Comparison of ENCODE assay signal across 13 cellular contexts in genomic region chr1:52751589-52752306, GRCh38. TPM values are rescaled to one million over a fixed set of nuclear protein-coding genes. Genes with fewer than 3 reads are reported as not detected.
DNase-seq lines count a peak whose midpoint lies in the region; ATAC-seq and TF ChIP-seq lines count a peak whose summit lies in the region.
"Had no signal": no experiment of that assay in that cellular context is flagged by ENCODE, and none has a peak within 500 bp of the region (broad histone marks: within the 10 kb centered on the region; RNA-seq: fewer than 3 reads in every experiment).

No MANE protein-coding gene starts in this region.

- TF ChIP-seq CTCF in fibroblast of lung (conservative IDR thresholded peaks at IDR 0.05 in 1 of 2, IDR thresholded peaks at IDR 0.05 in 1 of 2; ENCODE audit: low read depth in 1 of 2, low read length in 2 of 2) (no peak), ovary (IDR thresholded peaks at IDR 0.05) (no peak)

- H2AFZ ChIP-seq in GM23248 (no peak overlapping the region), fibroblast of lung (ENCODE audit: low read length) (no peak overlapping the region)
- H2AFZ ChIP-seq: PC-9 had no signal

- H3K4me1 ChIP-seq in GM23248 (ENCODE audit: insufficient read depth) = peaks cover 10% of the 10 kb centered on the region; the same call in 1 of the 2 replicates
- H3K4me1 ChIP-seq in SJCRH30 = peaks cover 2% of the 10 kb centered on the region; the same call in 1 of the 2 replicates
- peaks cover 2% of the 10 kb centered on the region for H3K4me1 ChIP-seq in fibroblast of lung (ENCODE audit: control insufficient read depth, extremely low read depth, insufficient read depth, low read length)
- peaks cover 10% of the 10 kb centered on the region for H3K4me1 ChIP-seq in ovary (ENCODE audit: insufficient read depth)

- no peak overlapping the region for H3K4me2 ChIP-seq in GM23248 (ENCODE audit: unreplicated experiment)
- no peak overlapping the region for H3K4me2 ChIP-seq in fibroblast of lung (ENCODE audit: extremely low read depth, insufficient read depth, low read length)
- H3K4me2 ChIP-seq: PC-9 had no signal

- WGBS in GM23248 (ENCODE audit: low coverage in 1 of 2, low lambda C conversion rate in 2 of 2, missing lambda C conversion rate in 2 of 2), 2 experiments = 33 to 44% methylated on average over 3 of the region's 3 CpGs
- WGBS in ovary, 3 donors = 7 to 14% (median 12%) methylated on average over 3 of the region's 3 CpGs

- in situ Hi-C loops in GM23248 (cut with MboI) = no loop called here

- no peaks in the 10 kb centered on the region for H3K27me3 Mint-ChIP-seq in effector memory CD8-positive, alpha-beta T cell

- no peak overlapping the region for H3K9ac ChIP-seq in GM23248
- no peak overlapping the region for H3K9ac ChIP-seq in fibroblast of lung (ENCODE audit: insufficient read depth, low read length)

- H3K79me2 ChIP-seq in GM23248 (ENCODE audit: insufficient read depth) = peaks cover 96% of the 10 kb centered on the region
- H3K79me2 ChIP-seq in fibroblast of lung (ENCODE audit: control insufficient read depth, insufficient read depth, low read length) = peaks cover 2% of the 10 kb centered on the region

- no peak for ATAC-seq in HG03025 (IDR thresholded peaks at IDR 0.05; ENCODE audit: low FRiP score, unreplicated experiment)
- no peak for ATAC-seq in effector memory CD8-positive, alpha-beta T cell (replicated peaks)

- H3F3A ChIP-seq in GM23248 (ENCODE audit: insufficient read depth) = no peaks in the 10 kb centered on the region

- H3K27ac ChIP-seq in GM23248 (no peak overlapping the region), SJCRH30 (no peak overlapping the region), fibroblast of lung (ENCODE audit: insufficient read depth, low read length) (no peak overlapping the region), ovary (peak overlapping the region in 1 of 2 donors; percentile 40)
- H3K27ac ChIP-seq: neutrophil, PC-9 had no signal

- DNase-seq in GM23248 = peak; percentile 8
- peak; percentile 12 to 38 for DNase-seq in SJCRH30
- peak; percentile 20 to 63 for DNase-seq in fibroblast of lung (ENCODE audit: low read depth in 2 of 2)
- DNase-seq in ovary = peak in 3 of 5 donors; percentile 54 to 64 (median 57)
- DNase-seq in hepatic stellate cell (ENCODE audit: low spot score) = no peak
- no peak for DNase-seq in epidermal melanocyte (ENCODE audit: insufficient read length, low spot score)
- DNase-seq in effector memory CD8-positive, alpha-beta T cell = no peak
- DNase-seq: activated T-cell treated with anti-CD3 and anti-CD28 coated beads for 4 hours; NCI-H1694; stimulated activated CD4-positive, alpha-beta T cell treated with anti-CD3 and anti-CD28 coated beads, Interleukin-2, amount 100 ng/mL, for 48 hours had no signal

- peaks cover 6 to 14% of the 10 kb centered on the region in 2 donors for H3K4me1 Mint-ChIP-seq in effector memory CD8-positive, alpha-beta T cell (ENCODE audit: low read depth in 2 of 2)

- intact Hi-C loops in ovary (cut with DNase I) = no loop called here

- TF ChIP-seq EP300 in ovary (IDR thresholded peaks at IDR 0.05) = no peak

- H3K4me3 ChIP-seq in GM23248 (no peak overlapping the region), SJCRH30 (no peak overlapping the region), fibroblast of lung (replicated peaks in 1 of 4; ENCODE audit: control extremely low read depth in 1 of 4, insufficient read depth in 1 of 4, low read depth in 3 of 4, low read length in 4 of 4) (no peak overlapping the region), ovary (no peak overlapping the region)
- H3K4me3 ChIP-seq: PC-9 had no signal

- H4K20me1 ChIP-seq in GM23248 (ENCODE audit: insufficient read depth) (0 out of 2 replicates have a peak, but pooled peaks cover 7% of the 10 kb centered on the region), fibroblast of lung (ENCODE audit: control insufficient read depth, extremely low read depth, insufficient read depth, low read length) (no peaks in the 10 kb centered on the region)

- peaks cover 6% of the 10 kb centered on the region for H3K36me3 Mint-ChIP-seq in effector memory CD8-positive, alpha-beta T cell (ENCODE audit: insufficient read depth)

- no peak for TF ChIP-seq POLR2A in ovary (IDR thresholded peaks at IDR 0.05)

- H3K4me3 Mint-ChIP-seq in effector memory CD8-positive, alpha-beta T cell = no peak overlapping the region

- H3K27me3 ChIP-seq in GM23248 (replicated peaks; ENCODE audit: insufficient read depth) (no peaks in the 10 kb centered on the region), SJCRH30 (no peaks in the 10 kb centered on the region), fibroblast of lung (ENCODE audit: control insufficient read depth, insufficient read depth, low read length) (no peaks in the 10 kb centered on the region), ovary (no peaks in the 10 kb centered on the region)
- H3K27me3 ChIP-seq: neutrophil had no signal

- peak overlapping the region in 1 of 2 donors; percentile 74 for H3K27ac Mint-ChIP-seq in effector memory CD8-positive, alpha-beta T cell

- H3K36me3 ChIP-seq in GM23248 (ENCODE audit: low read depth) = no peaks in the 10 kb centered on the region; the same call in 1 of the 2 replicates
- H3K36me3 ChIP-seq in SJCRH30 = no peaks in the 10 kb centered on the region
- no peaks in the 10 kb centered on the region for H3K36me3 ChIP-seq in fibroblast of lung (ENCODE audit: control insufficient read depth, insufficient read depth, low read length)
- no peaks in the 10 kb centered on the region for H3K36me3 ChIP-seq in ovary
- H3K36me3 ChIP-seq: neutrophil had no signal

- no peaks in the 10 kb centered on the region for H3K9me2 ChIP-seq in GM23248 (ENCODE audit: insufficient read depth)

- H3K9me3 ChIP-seq in GM23248 (ENCODE audit: low read depth) (no peaks in the 10 kb centered on the region), SJCRH30 (replicated peaks) (no peaks in the 10 kb centered on the region), fibroblast of lung (ENCODE audit: control insufficient read depth, insufficient read depth, low read depth, low read length) (no peaks in the 10 kb centered on the region), ovary (no peaks in the 10 kb centered on the region)
- H3K9me3 ChIP-seq: neutrophil had no signal

- no peaks in the 10 kb centered on the region for H3K9me3 Mint-ChIP-seq in effector memory CD8-positive, alpha-beta T cell

RNA-seq across cellular contexts. Expression of gene ZYG11B, which starts 25.5 kb away (rescaled TPM):
- total RNA-seq in GM23248 (2014; rRNA removed; shearing (Covaris generic)) = 56.1 and 57.9 TPM in 2 replicates
- polyA plus RNA-seq in GM23248 (2016; fragmentation: Nextera tagmentation; extraction: Ambion mirVana) (15.1 and 16.1 TPM in 2 replicates), fibroblast of lung (21.1 and 30.2 TPM in 2 replicates), ovary (10 to 100 TPM in 1 of 2 donors, 1 to 10 TPM in 1; 9.8 to 17.8 TPM)
- total RNA-seq in SJCRH30 (2014; rRNA removed; shearing (Covaris generic)) = 36.6 and 39.5 TPM in 2 replicates
- total RNA-seq in fibroblast of lung (36.7 and 50.7 TPM in 2 replicates), ovary (10 to 100 TPM; 27.2 to 37.1 (median 32.8) TPM)
- polyA plus RNA-seq in fibroblast of lung (2012) = 9.6 and 14.1 TPM in 2 replicates
- polyA minus RNA-seq in fibroblast of lung (ENCODE audit: low replicate concordance) = 22.3 and 23.3 TPM in 2 replicates

RNA-seq across cellular contexts. Expression of gene COA7, which starts 53.6 kb away (rescaled TPM):
- total RNA-seq in GM23248 (2014; rRNA removed; shearing (Covaris generic)) = 5.1 and 6.9 TPM in 2 replicates
- polyA plus RNA-seq in GM23248 (2016; fragmentation: Nextera tagmentation; extraction: Ambion mirVana) (12.1 and 12.9 TPM in 2 replicates), fibroblast of lung (16.2 and 16.8 TPM in 2 replicates), ovary (10 to 100 TPM in 1 of 2 donors, 1 to 10 TPM in 1; 4.3 to 12.3 TPM)
- total RNA-seq in SJCRH30 (2014; rRNA removed; shearing (Covaris generic)) = 22.7 and 23.1 TPM in 2 replicates
- total RNA-seq in fibroblast of lung (14.5 and 15.2 TPM in 2 replicates), ovary (10 to 100 TPM in 5 of 7 donors, 1 to 10 TPM in 2; 3.5 to 27.2 (median 18.6) TPM)
- 19.0 and 20.2 TPM in 2 replicates for polyA plus RNA-seq in fibroblast of lung (2012)
- polyA minus RNA-seq in fibroblast of lung (ENCODE audit: low replicate concordance) = 12.7 and 13.6 TPM in 2 replicates

Comparison
In these comparisons a context has a peak if more than half of its experiments do, and no peak if none do; other contexts are left out.
1. DNase-seq: peak in GM23248 (single experiment), SJCRH30 (2 of 2), fibroblast of lung (2 of 2) and ovary (3 of 5); none in hepatic stellate cell (single experiment), epidermal melanocyte (single experiment) and effector memory CD8-positive, alpha-beta T cell (0 of 3).